In genomic region chr7:148914208-148914777, GRCh38 we compare ENCODE assay signal across 8 cellular contexts. TPM values are rescaled to one million over a fixed set of nuclear protein-coding genes. Genes with fewer than 3 reads are reported as not detected.
DNase-seq lines count a peak whose midpoint lies in the region; ATAC-seq and TF ChIP-seq lines count a peak whose summit lies in the region.

No MANE protein-coding gene starts in this region.

- WGBS in esophagus muscularis mucosa: 67% methylated on average over 10 of the region's 10 CpGs

- peak; percentile 93 for DNase-seq in RKO (ENCODE audit: low spot score)
- peak; percentile 19 for DNase-seq in amniotic stem cell (lab: John Stamatoyannopoulos, UW)
- peak; percentile 39 to 44 for DNase-seq in stimulated activated CD4-positive, alpha-beta T cell treated with anti-CD3 and anti-CD28 coated beads, Interleukin-12 subunit alpha, Interleukin-12 subunit beta, amount 100 ng/mL, for 24 hours (ENCODE audit: low read depth in 2 of 2)
- DNase-seq in foreskin melanocyte: no peak
- no peak for DNase-seq in CD14-positive monocyte (ENCODE audit: low spot score)
- DNase-seq in esophagus muscularis mucosa (ENCODE audit: extremely low spot score): no peak

- H3K4me1 Mint-ChIP-seq in CD14-positive monocyte: no peaks in the 10 kb centered on the region

- H3K9me3 ChIP-seq in esophagus muscularis mucosa: no peaks in the 10 kb centered on the region

- no peaks in the 10 kb centered on the region for H3K36me3 Mint-ChIP-seq in CD14-positive monocyte

- H3K4me3 ChIP-seq in esophagus muscularis mucosa: no peak overlapping the region

- H3K27ac ChIP-seq in esophagus muscularis mucosa (replicated peaks in 1 of 4): no peak overlapping the region

- H3K9me3 Mint-ChIP-seq in CD14-positive monocyte: no peaks in the 10 kb centered on the region

- no peak for TF ChIP-seq EP300 in esophagus muscularis mucosa (IDR thresholded peaks at IDR 0.05)

- no peaks in the 10 kb centered on the region for H3K36me3 ChIP-seq in esophagus muscularis mucosa

- no peak for TF ChIP-seq CTCF in CD14-positive monocyte (IDR thresholded peaks at IDR 0.05)
- no peak for TF ChIP-seq CTCF in esophagus muscularis mucosa (IDR thresholded peaks at IDR 0.05)

- H3K27me3 Mint-ChIP-seq in CD14-positive monocyte (ENCODE audit: low read depth in 3 of 3): peaks cover 2 to 6% (median 2%) of the 10 kb centered on the region in 3 donors

- no peak for TF ChIP-seq POLR2A in esophagus muscularis mucosa (IDR thresholded peaks at IDR 0.05; ENCODE audit: low read depth)

- ATAC-seq in GM18498 (IDR thresholded peaks at IDR 0.05; ENCODE audit: unreplicated experiment) (peak; percentile 48), HG02678 (IDR thresholded peaks at IDR 0.05; ENCODE audit: unreplicated experiment) (peak; percentile 56)

- intact Hi-C loops in CD14-positive monocyte (cut with micrococcal nuclease) (no loop called here), esophagus muscularis mucosa (cut with DNase I) (no loop called here)

- H3K27ac Mint-ChIP-seq in CD14-positive monocyte: peak overlapping the region in 1 of 7 donors; percentile 50

- H3K4me1 ChIP-seq in esophagus muscularis mucosa: no peaks in the 10 kb centered on the region

- H3K4me3 Mint-ChIP-seq in CD14-positive monocyte: no peak overlapping the region

- peaks cover 0 to 14% (median 0%) of the 10 kb centered on the region in 4 donors for H3K27me3 ChIP-seq in esophagus muscularis mucosa

RNA-seq across cellular contexts. Expression of gene EZH2, which starts 30.2 kb away (rescaled TPM):
- 1 to 10 TPM; 1.3 to 1.6 TPM for polyA plus RNA-seq in CD14-positive monocyte
- total RNA-seq in esophagus muscularis mucosa: under 1 TPM in 3 of 4 donors, not detected in 1; 0.33 to 0.52 (median 0.45) TPM

Comparison
In these comparisons a context has a peak if more than half of its experiments do, and no peak if none do; other contexts are left out.
1. DNase-seq: peak in RKO (single experiment), amniotic stem cell (single experiment) and stimulated activated CD4-positive, alpha-beta T cell treated with anti-CD3 and anti-CD28 coated beads, Interleukin-12 subunit alpha, Interleukin-12 subunit beta, amount 100 ng/mL, for 24 hours (2 of 2); none in foreskin melanocyte (single experiment), CD14-positive monocyte (single experiment) and esophagus muscularis mucosa (single experiment).